In genomic region chr11:44621140-44621681, GRCh38 we compare ENCODE assay signal across 8 cellular contexts. TPM values are rescaled to one million over a fixed set of nuclear protein-coding genes. Genes with fewer than 3 reads are reported as not detected.
DNase-seq lines count a peak whose midpoint lies in the region; ATAC-seq and TF ChIP-seq lines count a peak whose summit lies in the region.

No MANE protein-coding gene starts in this region.

- no peak for TF ChIP-seq POLR2A in right lobe of liver (IDR thresholded peaks at IDR 0.05)

- H3K27ac ChIP-seq in GM23338 (ENCODE audit: low read depth) (no peak overlapping the region), right lobe of liver (no peak overlapping the region)

- peak overlapping the region; percentile 78 for H3K4me2 ChIP-seq in GM23338

- H3K9me3 ChIP-seq in right lobe of liver = no peaks in the 10 kb centered on the region

- ATAC-seq in GM23338 (peak; percentile 78), right lobe of liver (peak; percentile 80 to 90 (median 88)), GM21381 (IDR thresholded peaks at IDR 0.05; ENCODE audit: unreplicated experiment) (no peak)

- no peaks in the 10 kb centered on the region for H3K9me2 ChIP-seq in GM23338 (ENCODE audit: insufficient read depth)

- H3K4me1 ChIP-seq in GM23338 (ENCODE audit: insufficient read depth) (peaks cover 8% of the 10 kb centered on the region; the same call in 1 of the 2 replicates), right lobe of liver (peaks cover 0 to 14% (median 3%) of the 10 kb centered on the region in 4 donors)

- H3K4me3 Mint-ChIP-seq in GM23338 = peak overlapping the region; percentile 54; the same call in 2 of the 3 replicates
- H3K4me3 Mint-ChIP-seq in activated CD4-positive, alpha-beta T cell treated with anti-CD3 and anti-CD28 coated beads, Interleukin-2, amount 10 ng/mL, durations not matched to agents 7 days and 5 days = no peak overlapping the region

- POLR2A ChIA-PET in activated CD4-positive, alpha-beta T cell treated with anti-CD3 and anti-CD28 coated beads, Interleukin-2, amount 10 ng/mL, durations not matched to agents 7 days and 5 days (lab: Charles Lee) = no interaction called here

- H3F3A ChIP-seq in GM23338 (replicated peaks; ENCODE audit: low read depth) = no peaks in the 10 kb centered on the region; the same call in 1 of the 2 replicates

- WGBS in right lobe of liver (ENCODE audit: insufficient coverage, low coverage, low lambda C conversion rate, missing lambda C conversion rate) = 10% methylated on average over 7 of the region's 24 CpGs

- CTCF ChIA-PET in activated CD4-positive, alpha-beta T cell treated with anti-CD3 and anti-CD28 coated beads, Interleukin-2, amount 10 ng/mL, durations not matched to agents 7 days and 5 days (lab: Charles Lee) = interaction anchor here (0.7 to 2.3 kb wide), 4 partner anchors 9 to 63 kb away, joined by 3 to 11 read pairs (median 6); no protein-coding TSS in a partner anchor

- H3K4me3 ChIP-seq in GM23338 = peak overlapping the region; percentile 50
- H3K4me3 ChIP-seq in right lobe of liver = peak overlapping the region in 1 of 3 donors; percentile 13

- H3K79me2 ChIP-seq in GM23338 (replicated peaks; ENCODE audit: insufficient read depth) = no peaks in the 10 kb centered on the region

- no peaks in the 10 kb centered on the region for H4K20me1 ChIP-seq in GM23338 (replicated peaks; ENCODE audit: insufficient read depth)

- no peak overlapping the region for H3K27ac Mint-ChIP-seq in GM23338
- H3K27ac Mint-ChIP-seq in activated CD4-positive, alpha-beta T cell treated with anti-CD3 and anti-CD28 coated beads, Interleukin-2, amount 10 ng/mL, durations not matched to agents 7 days and 5 days = no peak overlapping the region

- DNase-seq in C1 segment of cervical spinal cord (lab: John Stamatoyannopoulos, UW) (peak in 12 of 14 donors; percentile 36 to 82 (median 69)), GM23338 (ENCODE audit: low spot score) (peak; percentile 89), NCI-H2227 (lab: John Stamatoyannopoulos, UW; ENCODE audit: unreplicated experiment) (peak; percentile 88), ecto neural progenitor cell (ENCODE audit: low spot score) (peak; percentile 94), right lobe of liver (peak; percentile 80 to 84 (median 82))
- DNase-seq in activated CD4-positive, alpha-beta T cell treated with anti-CD3 and anti-CD28 coated beads, Interleukin-2, amount 10 ng/mL, durations not matched to agents 7 days and 5 days = peak; percentile 55
- DNase-seq in stimulated activated CD8-positive, alpha-beta memory T cell treated with anti-CD3 and anti-CD28 coated beads, Interleukin-15, amount 100 ng/mL, for 1 hour (ENCODE audit: low read depth) = peak; percentile 35

- H3K4me1 Mint-ChIP-seq in GM23338 = peaks cover 23% of the 10 kb centered on the region
- peaks cover 24% of the 10 kb centered on the region for H3K4me1 Mint-ChIP-seq in activated CD4-positive, alpha-beta T cell treated with anti-CD3 and anti-CD28 coated beads, Interleukin-2, amount 10 ng/mL, durations not matched to agents 7 days and 5 days

- H2AFZ ChIP-seq in GM23338 = peak overlapping the region; percentile 94

- H3K27me3 ChIP-seq in GM23338 (ENCODE audit: insufficient read depth) (peaks cover 11% of the 10 kb centered on the region; the same call in 1 of the 2 replicates), right lobe of liver (no peaks in the 10 kb centered on the region)

- TF ChIP-seq CTCF in GM23338 (conservative IDR thresholded peaks at IDR 0.05; ENCODE audit: low read depth in 2 of 2) (peak; percentile 89 to 91), right lobe of liver (IDR thresholded peaks at IDR 0.05) (peak; percentile 93 to 99 (median 97))

- H3K36me3 ChIP-seq in GM23338 (ENCODE audit: insufficient read depth) (no peaks in the 10 kb centered on the region), right lobe of liver (no peaks in the 10 kb centered on the region)

- peaks cover 2% of the 10 kb centered on the region; the same call in 1 of the 3 replicates for H3K9me3 Mint-ChIP-seq in GM23338
- no peaks in the 10 kb centered on the region for H3K9me3 Mint-ChIP-seq in activated CD4-positive, alpha-beta T cell treated with anti-CD3 and anti-CD28 coated beads, Interleukin-2, amount 10 ng/mL, durations not matched to agents 7 days and 5 days

- intact Hi-C loops in right lobe of liver (cut with DNase I) = loop anchor here (10.0 kb wide), 2 partner anchors 154 to 294 kb away; no protein-coding TSS in a partner anchor

- no peaks in the 10 kb centered on the region for H3K36me3 Mint-ChIP-seq in GM23338 (ENCODE audit: low read depth)
- peaks cover 10% of the 10 kb centered on the region for H3K36me3 Mint-ChIP-seq in activated CD4-positive, alpha-beta T cell treated with anti-CD3 and anti-CD28 coated beads, Interleukin-2, amount 10 ng/mL, durations not matched to agents 7 days and 5 days (ENCODE audit: low read depth)

- H3K27me3 Mint-ChIP-seq in GM23338 (ENCODE audit: insufficient read depth, low read depth, poor library complexity) = peaks cover 38% of the 10 kb centered on the region
- no peaks in the 10 kb centered on the region for H3K27me3 Mint-ChIP-seq in activated CD4-positive, alpha-beta T cell treated with anti-CD3 and anti-CD28 coated beads, Interleukin-2, amount 10 ng/mL, durations not matched to agents 7 days and 5 days

TF ChIP-seq in GM23338, 12 proteins besides CTCF, POLR2A, EP300 and RAD21:
- TF ChIP-seq EZH2phosphoT487 (IDR thresholded peaks at IDR 0.05; ENCODE audit: unreplicated experiment) (no peak), CREB1 (CRISPR knock-in tag; IDR thresholded peaks at IDR 0.05; ENCODE audit: low read depth) (peak; percentile 49; the same call in 1 of the 2 replicates)
- TF ChIP-seq, protein P1, sequence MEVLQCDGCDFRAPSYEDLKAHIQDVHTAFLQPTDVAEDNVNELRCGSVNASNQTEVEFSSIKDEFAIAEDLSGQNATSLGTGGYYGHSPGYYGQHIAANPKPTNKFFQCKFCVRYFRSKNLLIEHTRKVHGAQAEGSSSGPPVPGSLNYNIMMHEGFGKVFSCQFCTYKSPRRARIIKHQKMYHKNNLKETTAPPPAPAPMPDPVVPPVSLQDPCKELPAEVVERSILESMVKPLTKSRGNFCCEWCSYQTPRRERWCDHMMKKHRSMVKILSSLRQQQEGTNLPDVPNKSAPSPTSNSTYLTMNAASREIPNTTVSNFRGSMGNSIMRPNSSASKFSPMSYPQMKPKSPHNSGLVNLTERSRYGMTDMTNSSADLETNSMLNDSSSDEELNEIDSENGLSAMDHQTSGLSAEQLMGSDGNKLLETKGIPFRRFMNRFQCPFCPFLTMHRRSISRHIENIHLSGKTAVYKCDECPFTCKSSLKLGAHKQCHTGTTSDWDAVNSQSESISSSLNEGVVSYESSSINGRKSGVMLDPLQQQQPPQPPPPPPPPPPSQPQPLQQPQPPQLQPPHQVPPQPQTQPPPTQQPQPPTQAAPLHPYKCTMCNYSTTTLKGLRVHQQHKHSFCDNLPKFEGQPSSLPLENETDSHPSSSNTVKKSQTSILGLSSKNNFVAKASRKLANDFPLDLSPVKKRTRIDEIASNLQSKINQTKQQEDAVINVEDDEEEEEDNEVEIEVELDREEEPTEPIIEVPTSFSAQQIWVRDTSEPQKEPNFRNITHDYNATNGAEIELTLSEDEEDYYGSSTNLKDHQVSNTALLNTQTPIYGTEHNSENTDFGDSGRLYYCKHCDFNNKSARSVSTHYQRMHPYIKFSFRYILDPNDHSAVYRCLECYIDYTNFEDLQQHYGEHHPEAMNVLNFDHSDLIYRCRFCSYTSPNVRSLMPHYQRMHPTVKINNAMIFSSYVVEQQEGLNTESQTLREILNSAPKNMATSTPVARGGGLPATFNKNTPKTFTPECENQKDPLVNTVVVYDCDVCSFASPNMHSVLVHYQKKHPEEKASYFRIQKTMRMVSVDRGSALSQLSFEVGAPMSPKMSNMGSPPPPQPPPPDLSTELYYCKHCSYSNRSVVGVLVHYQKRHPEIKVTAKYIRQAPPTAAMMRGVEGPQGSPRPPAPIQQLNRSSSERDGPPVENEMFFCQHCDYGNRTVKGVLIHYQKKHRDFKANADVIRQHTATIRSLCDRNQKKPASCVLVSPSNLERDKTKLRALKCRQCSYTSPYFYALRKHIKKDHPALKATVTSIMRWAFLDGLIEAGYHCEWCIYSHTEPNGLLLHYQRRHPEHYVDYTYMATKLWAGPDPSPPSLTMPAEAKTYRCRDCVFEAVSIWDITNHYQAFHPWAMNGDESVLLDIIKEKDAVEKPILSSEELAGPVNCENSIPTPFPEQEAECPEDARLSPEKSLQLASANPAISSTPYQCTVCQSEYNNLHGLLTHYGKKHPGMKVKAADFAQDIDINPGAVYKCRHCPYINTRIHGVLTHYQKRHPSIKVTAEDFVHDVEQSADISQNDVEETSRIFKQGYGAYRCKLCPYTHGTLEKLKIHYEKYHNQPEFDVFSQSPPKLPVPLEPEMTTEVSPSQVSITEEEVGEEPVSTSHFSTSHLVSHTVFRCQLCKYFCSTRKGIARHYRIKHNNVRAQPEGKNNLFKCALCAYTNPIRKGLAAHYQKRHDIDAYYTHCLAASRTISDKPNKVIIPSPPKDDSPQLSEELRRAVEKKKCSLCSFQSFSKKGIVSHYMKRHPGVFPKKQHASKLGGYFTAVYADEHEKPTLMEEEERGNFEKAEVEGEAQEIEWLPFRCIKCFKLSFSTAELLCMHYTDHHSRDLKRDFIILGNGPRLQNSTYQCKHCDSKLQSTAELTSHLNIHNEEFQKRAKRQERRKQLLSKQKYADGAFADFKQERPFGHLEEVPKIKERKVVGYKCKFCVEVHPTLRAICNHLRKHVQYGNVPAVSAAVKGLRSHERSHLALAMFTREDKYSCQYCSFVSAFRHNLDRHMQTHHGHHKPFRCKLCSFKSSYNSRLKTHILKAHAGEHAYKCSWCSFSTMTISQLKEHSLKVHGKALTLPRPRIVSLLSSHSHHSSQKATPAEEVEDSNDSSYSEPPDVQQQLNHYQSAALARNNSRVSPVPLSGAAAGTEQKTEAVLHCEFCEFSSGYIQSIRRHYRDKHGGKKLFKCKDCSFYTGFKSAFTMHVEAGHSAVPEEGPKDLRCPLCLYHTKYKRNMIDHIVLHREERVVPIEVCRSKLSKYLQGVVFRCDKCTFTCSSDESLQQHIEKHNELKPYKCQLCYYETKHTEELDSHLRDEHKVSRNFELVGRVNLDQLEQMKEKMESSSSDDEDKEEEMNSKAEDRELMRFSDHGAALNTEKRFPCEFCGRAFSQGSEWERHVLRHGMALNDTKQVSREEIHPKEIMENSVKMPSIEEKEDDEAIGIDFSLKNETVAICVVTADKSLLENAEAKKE (CRISPR knock-in tag; IDR thresholded peaks at IDR 0.05) = no peak

RNA-seq across cellular contexts. Expression of gene CD82, which starts 55.7 kb away (rescaled TPM):
- total RNA-seq in GM23338 (2014; rRNA removed; shearing (Covaris generic)) = 4.9 and 9.6 TPM in 2 replicates
- 4.4 and 5.5 TPM in 2 replicates for polyA plus RNA-seq in GM23338 (2016; fragmentation: Nextera tagmentation; extraction: Ambion mirVana)
- total RNA-seq in activated CD4-positive, alpha-beta T cell treated with anti-CD3 and anti-CD28 coated beads, Interleukin-2, amount 10 ng/mL, durations not matched to agents 7 days and 5 days = 100 to 1,000 TPM; 126 to 128 TPM
- total RNA-seq in right lobe of liver = 10 to 100 TPM; 18.9 to 69.4 (median 48.6) TPM

Comparison
In these comparisons a context has a peak if more than half of its experiments do, and no peak if none do; other contexts are left out.
1. DNase-seq: peak in every context shown above with its lines; median percentile 94 in ecto neural progenitor cell; 89 in GM23338; 88 in NCI-H2227; 82 in right lobe of liver; 69 in C1 segment of cervical spinal cord; 55 in activated CD4-positive, alpha-beta T cell treated with anti-CD3 and anti-CD28 coated beads, Interleukin-2, amount 10 ng/mL, durations not matched to agents 7 days and 5 days; 35 in stimulated activated CD8-positive, alpha-beta memory T cell treated with anti-CD3 and anti-CD28 coated beads, Interleukin-15, amount 100 ng/mL, for 1 hour.